In genomic region chr10:692682-693351, GRCh38 we compare ENCODE assay signal across 2 cellular contexts.
TF ChIP-seq lines count a peak whose summit lies in the region.

No MANE protein-coding gene starts in this region.

TF ChIP-seq in A549, 52 proteins besides CTCF, POLR2A, EP300 and RAD21 (continued from another document):
- no peak for TF ChIP-seq POLR2AphosphoS2 (conservative IDR thresholded peaks at IDR 0.05; ENCODE audit: low read length)
- TF ChIP-seq RFX5 (IDR thresholded peaks at IDR 0.05) = no peak
- no peak for TF ChIP-seq SMC3 (IDR thresholded peaks at IDR 0.05)
- TF ChIP-seq TP53 (CRISPR knock-in tag; IDR thresholded peaks at IDR 0.05) = no peak
- no peak for TF ChIP-seq MAX (IDR thresholded peaks at IDR 0.05)
- no peak for TF ChIP-seq HEYL (CRISPR knock-in tag; IDR thresholded peaks at IDR 0.05)
- no peak for TF ChIP-seq FOSL2 (IDR thresholded peaks at IDR 0.05)
- TF ChIP-seq FOSL2 (CRISPR knock-in tag; IDR thresholded peaks at IDR 0.05) = no peak
- TF ChIP-seq ESRRA (IDR thresholded peaks at IDR 0.05; ENCODE audit: borderline replicate concordance, low read length) = no peak
- no peak for TF ChIP-seq FOSB (CRISPR knock-in tag; IDR thresholded peaks at IDR 0.05)

TF ChIP-seq in IMR-90, 13 proteins besides CTCF, POLR2A, EP300 and RAD21 (continued from another document):
- TF ChIP-seq MAZ (IDR thresholded peaks at IDR 0.05; ENCODE audit: borderline replicate concordance, low read depth, low read length) (no peak), FOS (IDR thresholded peaks at IDR 0.05; ENCODE audit: low read depth, low read length) (no peak), NFE2L2 (IDR thresholded peaks at IDR 0.05; ENCODE audit: low read depth, low read length) (no peak), CHD1 (IDR thresholded peaks at IDR 0.05; ENCODE audit: low read depth, low read length) (no peak), RCOR1 (IDR thresholded peaks at IDR 0.05; ENCODE audit: insufficient replicate concordance, low read length) (no peak), BHLHE40 (IDR thresholded peaks at IDR 0.05; ENCODE audit: low read depth, low read length) (no peak)
- TF ChIP-seq, protein P1, sequence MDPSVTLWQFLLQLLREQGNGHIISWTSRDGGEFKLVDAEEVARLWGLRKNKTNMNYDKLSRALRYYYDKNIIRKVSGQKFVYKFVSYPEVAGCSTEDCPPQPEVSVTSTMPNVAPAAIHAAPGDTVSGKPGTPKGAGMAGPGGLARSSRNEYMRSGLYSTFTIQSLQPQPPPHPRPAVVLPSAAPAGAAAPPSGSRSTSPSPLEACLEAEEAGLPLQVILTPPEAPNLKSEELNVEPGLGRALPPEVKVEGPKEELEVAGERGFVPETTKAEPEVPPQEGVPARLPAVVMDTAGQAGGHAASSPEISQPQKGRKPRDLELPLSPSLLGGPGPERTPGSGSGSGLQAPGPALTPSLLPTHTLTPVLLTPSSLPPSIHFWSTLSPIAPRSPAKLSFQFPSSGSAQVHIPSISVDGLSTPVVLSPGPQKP (IDR thresholded peaks at IDR 0.05; ENCODE audit: borderline replicate concordance, low read depth, low read length) = no peak
- TF ChIP-seq, protein P2, sequence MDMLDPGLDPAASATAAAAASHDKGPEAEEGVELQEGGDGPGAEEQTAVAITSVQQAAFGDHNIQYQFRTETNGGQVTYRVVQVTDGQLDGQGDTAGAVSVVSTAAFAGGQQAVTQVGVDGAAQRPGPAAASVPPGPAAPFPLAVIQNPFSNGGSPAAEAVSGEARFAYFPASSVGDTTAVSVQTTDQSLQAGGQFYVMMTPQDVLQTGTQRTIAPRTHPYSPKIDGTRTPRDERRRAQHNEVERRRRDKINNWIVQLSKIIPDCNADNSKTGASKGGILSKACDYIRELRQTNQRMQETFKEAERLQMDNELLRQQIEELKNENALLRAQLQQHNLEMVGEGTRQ (IDR thresholded peaks at IDR 0.05; ENCODE audit: low read depth, low read length) = no peak
